ENCODE assay signal across 25 cellular contexts in the genomic region with DNA sequence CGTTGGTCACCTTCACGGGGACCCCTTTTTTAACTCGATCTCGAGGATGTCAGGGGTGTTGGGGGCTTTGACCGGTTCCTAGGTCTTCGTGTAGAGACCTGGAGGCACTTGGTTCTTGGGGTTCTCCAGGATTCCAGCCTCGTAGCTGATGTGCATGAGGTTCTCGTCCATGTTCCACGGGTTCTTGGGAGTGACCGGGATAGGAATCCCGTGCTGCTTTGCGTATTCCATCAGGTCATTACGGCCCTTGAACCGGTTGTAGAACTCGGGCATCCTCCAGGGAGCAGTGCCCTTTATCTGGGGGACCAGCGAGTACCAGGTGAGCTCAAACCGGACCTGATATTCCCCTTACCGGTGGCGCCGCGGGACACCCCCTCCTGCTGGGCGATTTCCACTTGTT.
"Had no signal": no experiment of that assay in that cellular context is flagged by ENCODE, and none has a peak within 500 bp of the region (broad histone marks: within the 10 kb centered on the region; RNA-seq: fewer than 3 reads in every experiment).

No MANE protein-coding gene starts in this region.

- H3K9me3 Mint-ChIP-seq: activated CD4-positive, alpha-beta T cell treated with anti-CD3 and anti-CD28 coated beads, Interleukin-2, amount 10 ng/mL, durations not matched to agents 24 days and 14 days; activated CD8-positive, alpha-beta T cell treated with anti-CD3 and anti-CD28 coated beads for 36 hours; activated naive CD8-positive, alpha-beta T cell treated with anti-CD3 and anti-CD28 coated beads for 36 hours; activated T-cell treated with anti-CD3 and anti-CD28 coated beads, Interleukin-2, amount 50 U/mL, for 4 hours; activated T-helper 17 cell treated with anti-CD3 and anti-CD28 coated beads, Interleukin-2, amount 50 U/mL, for 72 hours; central memory CD8-positive, alpha-beta T cell; dendritic cell treated with granulocyte-macrophage colony-stimulating factor and Interleukin-4, amounts not matched to agents 40 ng/mL and 50 ng/mL, for 4 days; endodermal cell had no signal

- H3K4me3 Mint-ChIP-seq: activated CD4-positive, alpha-beta T cell treated with anti-CD3 and anti-CD28 coated beads for 36 hours; activated CD4-positive, alpha-beta T cell treated with anti-CD3 and anti-CD28 coated beads, Interleukin-2, amount 10 ng/mL, durations not matched to agents 24 days and 14 days; activated CD8-positive, alpha-beta T cell treated with anti-CD3 and anti-CD28 coated beads for 36 hours; activated naive CD8-positive, alpha-beta T cell treated with anti-CD3 and anti-CD28 coated beads for 36 hours; activated T-cell treated with anti-CD3 and anti-CD28 coated beads, Interleukin-2, amount 50 U/mL, for 4 hours; brain; central memory CD8-positive, alpha-beta T cell; dendritic cell treated with granulocyte-macrophage colony-stimulating factor and Interleukin-4, amounts not matched to agents 40 ng/mL and 50 ng/mL, for 4 days; endodermal cell had no signal

- H3K27ac Mint-ChIP-seq: activated CD4-positive, alpha-beta T cell treated with anti-CD3 and anti-CD28 coated beads, Interleukin-2, amount 10 ng/mL, durations not matched to agents 24 days and 14 days; activated CD8-positive, alpha-beta T cell treated with anti-CD3 and anti-CD28 coated beads for 36 hours; brain; dendritic cell treated with granulocyte-macrophage colony-stimulating factor and Interleukin-4, amounts not matched to agents 40 ng/mL and 50 ng/mL, for 4 days; endodermal cell had no signal

- H3K27me3 Mint-ChIP-seq: activated CD4-positive, alpha-beta T cell treated with anti-CD3 and anti-CD28 coated beads for 36 hours; activated CD4-positive, alpha-beta T cell treated with anti-CD3 and anti-CD28 coated beads, Interleukin-2, amount 10 ng/mL, durations not matched to agents 24 days and 14 days; activated CD8-positive, alpha-beta T cell treated with anti-CD3 and anti-CD28 coated beads for 36 hours; activated naive CD8-positive, alpha-beta T cell treated with anti-CD3 and anti-CD28 coated beads for 36 hours; activated T-helper 17 cell treated with anti-CD3 and anti-CD28 coated beads, Interleukin-2, amount 50 U/mL, for 72 hours; brain; central memory CD8-positive, alpha-beta T cell; dendritic cell treated with granulocyte-macrophage colony-stimulating factor and Interleukin-4, amounts not matched to agents 40 ng/mL and 50 ng/mL, for 4 days had no signal

- H3K36me3 ChIP-seq: ascending aorta had no signal

- ATAC-seq: activated CD4-positive, alpha-beta T cell treated with anti-CD3 and anti-CD28 coated beads for 36 hours; activated CD8-positive, alpha-beta T cell treated with anti-CD3 and anti-CD28 coated beads for 36 hours; activated T-cell treated with anti-CD3 and anti-CD28 coated beads, Interleukin-2, amount 50 U/mL, for 4 hours; activated T-helper 17 cell treated with anti-CD3 and anti-CD28 coated beads, Interleukin-2, amount 50 U/mL, for 72 hours; esophagus mucosa had no signal

- H3K9me3 ChIP-seq: ascending aorta had no signal

- H3K4me3 ChIP-seq: ascending aorta, coronary artery, dorsolateral prefrontal cortex had no signal

- H3K27ac ChIP-seq: ascending aorta, coronary artery, dorsolateral prefrontal cortex had no signal

- H3K27me3 ChIP-seq: ascending aorta had no signal

- H3K4me1 ChIP-seq: ascending aorta had no signal

- DNase-seq: activated CD4-positive, alpha-beta T cell treated with anti-CD3 and anti-CD28 coated beads for 36 hours; activated CD4-positive, alpha-beta T cell treated with anti-CD3 and anti-CD28 coated beads, Interleukin-2, amount 10 ng/mL, durations not matched to agents 24 days and 14 days; activated CD4-positive, CD25-positive, alpha-beta regulatory T cell; activated CD4-positive, CD25-positive, alpha-beta regulatory T cell treated with anti-CD3 and anti-CD28 coated beads, Interleukin-2, amount 50 U/mL, for 72 hours; activated CD8-positive, alpha-beta memory T cell treated with anti-CD3 and anti-CD28 coated beads for 24 hours; activated CD8-positive, alpha-beta T cell treated with anti-CD3 and anti-CD28 coated beads for 36 hours; activated effector memory CD4-positive, alpha-beta T cell treated with Interleukin-2 at 50 U/mL for 16 hours; activated gamma-delta T cell treated with Interleukin-2 at 50 U/mL for 16 hours; activated naive CD4-positive, alpha-beta T cell treated with anti-CD3 and anti-CD28 coated beads, Interleukin-2, amount 50 U/mL, for 16 hours; activated naive CD4-positive, alpha-beta T cell treated with Interleukin-2 at 50 U/mL for 16 hours; activated naive CD8-positive, alpha-beta T cell treated with anti-CD3 and anti-CD28 coated beads for 36 hours; activated T-cell treated with anti-CD3 and anti-CD28 coated beads, Interleukin-2, amount 50 U/mL, for 4 hours; dorsolateral prefrontal cortex; effector memory CD4-positive, alpha-beta T cell; endodermal cell; foreskin fibroblast; head of caudate nucleus; T-helper 2 cell had no signal

- H3K36me3 Mint-ChIP-seq: activated naive CD8-positive, alpha-beta T cell treated with anti-CD3 and anti-CD28 coated beads for 36 hours; brain had no signal
